Comparison of ENCODE assay signal across 9 cellular contexts in the genomic region with DNA sequence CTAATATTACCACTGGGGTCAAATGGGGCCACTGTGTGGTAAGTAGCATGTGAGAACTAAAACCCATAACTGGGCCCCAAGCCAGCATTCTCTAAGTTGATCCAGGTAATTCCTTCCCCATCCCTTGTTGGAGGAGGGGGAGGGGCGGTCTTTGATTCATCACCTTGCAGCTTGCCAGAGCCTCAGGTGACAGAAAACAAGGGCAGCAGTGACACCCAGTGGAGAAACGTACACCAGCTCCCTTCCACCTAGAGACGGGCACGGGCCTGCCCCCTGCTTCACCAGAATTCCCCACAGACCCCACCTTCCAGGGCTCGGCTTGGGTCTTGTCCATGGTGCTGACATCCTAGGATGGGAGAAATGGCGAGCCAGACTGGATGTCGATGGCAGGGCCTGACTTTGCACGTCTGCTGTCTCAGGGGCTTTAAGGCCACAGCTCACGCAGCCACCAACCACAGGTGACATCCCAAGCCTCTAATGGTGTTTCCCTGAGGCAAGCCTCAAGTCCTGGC.
DNase-seq lines count a peak whose midpoint lies in the region; TF ChIP-seq lines count a peak whose summit lies in the region.
"Had no signal": no experiment of that assay in that cellular context is flagged by ENCODE, and none has a peak within 500 bp of the region (broad histone marks: within the 10 kb centered on the region; RNA-seq: fewer than 3 reads in every experiment).

No MANE protein-coding gene starts in this region.

- no peak overlapping the region for H3K4ac ChIP-seq in neuronal stem cell (ENCODE audit: low read length)

- TF ChIP-seq CTCF in HFF-Myc (IDR thresholded peaks at IDR 0.05; ENCODE audit: low read depth, low read length, missing control alignments): peak; percentile 33
- TF ChIP-seq CTCF in epithelial cell of proximal tubule (conservative IDR thresholded peaks at IDR 0.05; ENCODE audit: low read depth, low read length): peak; percentile 87

- H3K79me1 ChIP-seq in neuronal stem cell (ENCODE audit: low read depth, low read length): no peaks in the 10 kb centered on the region

- peaks cover 0 to 7% of the 10 kb centered on the region in 2 donors for H3K4me1 ChIP-seq in neuronal stem cell (ENCODE audit: control insufficient read depth in 2 of 2, insufficient read depth in 1 of 2, low read depth in 1 of 2, low read length in 2 of 2)

- no peak overlapping the region for H3K4me2 ChIP-seq in neuronal stem cell (ENCODE audit: insufficient read depth, low read length, poor library complexity, severe bottlenecking)

- no peak overlapping the region for H2BK120ac ChIP-seq in neuronal stem cell (ENCODE audit: low read depth, low read length)

- no peak overlapping the region for H3K18ac ChIP-seq in neuronal stem cell (ENCODE audit: low read length)

- no CpG with 5 or more reads among the region's 9 CpGs for WGBS in neuronal stem cell (ENCODE audit: extremely low coverage in 2 of 2, insufficient read length in 2 of 2, insufficient replicate concordance in 1 of 2), 2 donors

- no peak overlapping the region for H2BK15ac ChIP-seq in neuronal stem cell (ENCODE audit: low read length)

- no peak overlapping the region for H4K8ac ChIP-seq in neuronal stem cell (ENCODE audit: low read depth, low read length)

- peaks cover 0 to 2% (median 0%) of the 10 kb centered on the region in 3 experiments for H3K27me3 ChIP-seq in neuronal stem cell (ENCODE audit: control insufficient read depth in 3 of 3, insufficient read depth in 3 of 3, low read depth in 1 of 3, low read length in 3 of 3)

- H2BK5ac ChIP-seq in neuronal stem cell (ENCODE audit: low read length): no peak overlapping the region

- peak; percentile 21 for DNase-seq in EL
- peak; percentile 14 for DNase-seq in HFF-Myc (ENCODE audit: extremely low read depth, low read depth)
- DNase-seq in NCI-H187 (lab: John Stamatoyannopoulos, UW): peak; percentile 82 to 87
- DNase-seq in UCSD-AML1 (lab: John Stamatoyannopoulos, UW; ENCODE audit: unreplicated experiment): peak; percentile 25
- DNase-seq in epithelial cell of proximal tubule (ENCODE audit: low read depth): no peak
- DNase-seq in neuronal stem cell (ENCODE audit: low spot score): peak; percentile 87
- no peak for DNase-seq in SKM-1 treated with dmso at 0.1 percent for 144 hours (lab: John Stamatoyannopoulos, UW; ENCODE audit: unreplicated experiment)
- no peak for DNase-seq in epidermal melanocyte (ENCODE audit: insufficient read length, low spot score)

- no peaks in the 10 kb centered on the region for H3K9me3 ChIP-seq in neuronal stem cell (replicated peaks in 1 of 2; ENCODE audit: control insufficient read depth in 2 of 2, insufficient read depth in 1 of 2, low read depth in 1 of 2, low read length in 2 of 2)

- H4K91ac ChIP-seq in neuronal stem cell (ENCODE audit: low read depth, low read length, poor library complexity): no peak overlapping the region

- no peak overlapping the region for H2AFZ ChIP-seq in neuronal stem cell (ENCODE audit: low read length)

- H2BK12ac ChIP-seq in neuronal stem cell (ENCODE audit: low read length): no peak overlapping the region

- H2AK5ac ChIP-seq in neuronal stem cell (ENCODE audit: low read depth, low read length): no peak overlapping the region

- H3K4me3 ChIP-seq in HFF-Myc (replicated peaks; ENCODE audit: low read depth, low read length) (no peak overlapping the region), epithelial cell of proximal tubule (ENCODE audit: low read depth, low read length) (no peak overlapping the region), neuronal stem cell (ENCODE audit: low read length in 2 of 2) (no peak overlapping the region)
- H3K4me3 ChIP-seq: skin epidermis had no signal

- H3K36me3 ChIP-seq in neuronal stem cell (replicated peaks in 1 of 2; ENCODE audit: control insufficient read depth in 2 of 2, insufficient read depth in 2 of 2, low read length in 2 of 2): no peaks in the 10 kb centered on the region

- no peak overlapping the region for H3K27ac ChIP-seq in neuronal stem cell (replicated peaks; ENCODE audit: low read length)
- H3K27ac ChIP-seq: skin epidermis had no signal

- H3K14ac ChIP-seq in neuronal stem cell (ENCODE audit: low read length): no peak overlapping the region

- no peak overlapping the region for H3K23ac ChIP-seq in neuronal stem cell (ENCODE audit: low read depth, low read length, poor library complexity)

- no peak overlapping the region for H3K9ac ChIP-seq in neuronal stem cell (ENCODE audit: low read depth, low read length, poor library complexity)

Comparison
In these comparisons a context has a peak if more than half of its experiments do, and no peak if none do; other contexts are left out.
1. DNase-seq: peak in EL (single experiment), HFF-Myc (single experiment), NCI-H187 (2 of 2), UCSD-AML1 (single experiment) and neuronal stem cell (single experiment); none in epithelial cell of proximal tubule (single experiment), SKM-1 treated with dmso at 0.1 percent for 144 hours (single experiment) and epidermal melanocyte (single experiment).